In genomic region chr4:9271719-9272118, GRCh38 we compare ENCODE assay signal across 19 cellular contexts. TPM values are rescaled to one million over a fixed set of nuclear protein-coding genes. Genes with fewer than 3 reads are reported as not detected.
DNase-seq lines count a peak whose midpoint lies in the region; ATAC-seq, FAIRE-seq and TF ChIP-seq lines count a peak whose summit lies in the region.
"Not testable (repeated sequence)": the region's sequence is repeated elsewhere in the genome, so short reads cannot be mapped to it uniquely, and the experiment has no call there.
"Had no signal": no experiment of that assay in that cellular context is flagged by ENCODE, and none has a peak within 500 bp of the region (broad histone marks: within the 10 kb centered on the region; RNA-seq: fewer than 3 reads in every experiment).

No MANE protein-coding gene starts in this region.

- TF ChIP-seq POLR2A in right lobe of liver (IDR thresholded peaks at IDR 0.05), result not testable (repeated sequence)

- FAIRE-seq in pancreas (lab: Jason Lieb, UNC), result not testable (repeated sequence)

- H3K4me3 Mint-ChIP-seq in activated CD8-positive, alpha-beta T cell treated with anti-CD3 and anti-CD28 coated beads for 36 hours; endothelial cell (ENCODE audit: unreplicated experiment): not testable (repeated sequence)

- not testable (repeated sequence) for ATAC-seq in RWPE2 (ENCODE audit: low read depth); activated CD8-positive, alpha-beta T cell treated with anti-CD3 and anti-CD28 coated beads for 36 hours; right lobe of liver; pancreas

- H3K9me3 ChIP-seq in RWPE2 (ENCODE audit: severe bottlenecking); right lobe of liver; pancreas: not testable (repeated sequence)

- H3K4me1 Mint-ChIP-seq in activated CD8-positive, alpha-beta T cell treated with anti-CD3 and anti-CD28 coated beads for 36 hours (ENCODE audit: low read depth); endothelial cell (ENCODE audit: unreplicated experiment): not testable (repeated sequence)

- not testable (repeated sequence) for H3K36me3 ChIP-seq in RWPE2 (ENCODE audit: low read depth); right lobe of liver; pancreas

- POLR2A ChIA-PET in activated CD8-positive, alpha-beta T cell treated with anti-CD3 and anti-CD28 coated beads for 36 hours (lab: Charles Lee), result not testable (repeated sequence)

- not testable (repeated sequence) for H3K36me3 Mint-ChIP-seq in activated CD8-positive, alpha-beta T cell treated with anti-CD3 and anti-CD28 coated beads for 36 hours (ENCODE audit: low read depth); endothelial cell (ENCODE audit: low read depth, unreplicated experiment)

- not testable (repeated sequence) for H3K27ac ChIP-seq in RWPE2 (ENCODE audit: poor library complexity, severe bottlenecking); right lobe of liver; pancreas

- CTCF ChIA-PET in activated CD8-positive, alpha-beta T cell treated with anti-CD3 and anti-CD28 coated beads for 36 hours (lab: Charles Lee), result not testable (repeated sequence)

- H3K27me3 Mint-ChIP-seq in activated CD8-positive, alpha-beta T cell treated with anti-CD3 and anti-CD28 coated beads for 36 hours; endothelial cell (ENCODE audit: unreplicated experiment): not testable (repeated sequence)

- not testable (repeated sequence) for H3K27ac Mint-ChIP-seq in activated CD8-positive, alpha-beta T cell treated with anti-CD3 and anti-CD28 coated beads for 36 hours; endothelial cell (ENCODE audit: unreplicated experiment)

- peak; percentile 78 for DNase-seq in RWPE2 (ENCODE audit: low spot score)
- DNase-seq in activated CD8-positive, alpha-beta T cell treated with anti-CD3 and anti-CD28 coated beads for 36 hours, result peak; percentile 1
- DNase-seq in activated gamma-delta T cell treated with anti-CD3 and anti-CD28 coated beads, Interleukin-2, amount 50 U/mL, for 16 hours (ENCODE audit: low read depth), result peak; percentile 1
- DNase-seq in endothelial cell (ENCODE audit: low spot score), result peak; percentile 2
- DNase-seq in right lobe of liver, result peak; percentile 56 to 71 (median 64)
- DNase-seq in pancreas, result peak; percentile 2 to 87 (median 31)
- peak; percentile 9 to 11 for DNase-seq in stimulated activated CD4-positive, alpha-beta T cell treated with anti-CD3 and anti-CD28 coated beads, Interleukin-4, amount 100 ng/mL, for 4 hours
- peak; percentile 50 for DNase-seq in ureter (ENCODE audit: low spot score)

- not testable (repeated sequence) for H3K9me3 Mint-ChIP-seq in activated CD8-positive, alpha-beta T cell treated with anti-CD3 and anti-CD28 coated beads for 36 hours; endothelial cell (ENCODE audit: unreplicated experiment)

- not testable (repeated sequence) for H3K4me1 ChIP-seq in RWPE2 (ENCODE audit: insufficient read depth, poor library complexity, severe bottlenecking); right lobe of liver; pancreas

- H3K27me3 ChIP-seq in RWPE2 (ENCODE audit: insufficient read depth, poor library complexity, severe bottlenecking); right lobe of liver; pancreas: not testable (repeated sequence)

- not testable (repeated sequence) for H3K4me3 ChIP-seq in RWPE2 (ENCODE audit: severe bottlenecking); right lobe of liver; pancreas

- not testable (repeated sequence) for TF ChIP-seq CTCF in RWPE2 (IDR thresholded peaks at IDR 0.05; ENCODE audit: poor library complexity, severe bottlenecking); activated CD8-positive, alpha-beta T cell treated with anti-CD3 and anti-CD28 coated beads for 36 hours (IDR thresholded peaks at IDR 0.05); endothelial cell (IDR thresholded peaks at IDR 0.05; ENCODE audit: unreplicated experiment); right lobe of liver (IDR thresholded peaks at IDR 0.05); pancreas (IDR thresholded peaks at IDR 0.05)

- WGBS in right lobe of liver (ENCODE audit: insufficient coverage, low coverage, low lambda C conversion rate, missing lambda C conversion rate), result 70% methylated on average over 8 of the region's 10 CpGs
- WGBS in pancreas, 2 donors, result 66 to 77% methylated on average over 5 of the region's 10 CpGs

- intact Hi-C loops in activated CD8-positive, alpha-beta T cell treated with anti-CD3 and anti-CD28 coated beads for 36 hours (cut with micrococcal nuclease); right lobe of liver (cut with DNase I); pancreas (cut with DNase I): not testable (repeated sequence)

RNA-seq across cellular contexts. Expression of gene USP17L22, which starts 4.3 kb away (rescaled TPM):
- not detected for total RNA-seq in activated CD8-positive, alpha-beta T cell treated with anti-CD3 and anti-CD28 coated beads for 36 hours
- total RNA-seq in endothelial cell (ENCODE audit: unreplicated experiment), result not detected
- total RNA-seq in right lobe of liver, result not detected
- total RNA-seq in pancreas, result not detected
- polyA plus RNA-seq in pancreas, result not detected
- not detected for total RNA-seq in ureter
- total RNA-seq: CD4-positive, alpha-beta T cell; dermis blood vessel endothelial cell; gastroesophageal sphincter; H9; liver; naive thymus-derived CD4-positive, alpha-beta T cell; renal cortical epithelial cell; temporal lobe had no signal
- polyA plus RNA-seq: AG04450; esophagus; liver; naive thymus-derived CD4-positive, alpha-beta T cell; SK-N-SH had no signal

RNA-seq across cellular contexts. Expression of gene USP17L21, which starts 9.0 kb away (rescaled TPM):
- not detected for total RNA-seq in activated CD8-positive, alpha-beta T cell treated with anti-CD3 and anti-CD28 coated beads for 36 hours
- total RNA-seq in endothelial cell (ENCODE audit: unreplicated experiment), result not detected
- not detected for total RNA-seq in right lobe of liver
- total RNA-seq in pancreas, result not detected
- polyA plus RNA-seq in pancreas, result not detected
- not detected for total RNA-seq in ureter
- total RNA-seq: CD4-positive, alpha-beta T cell; dermis blood vessel endothelial cell; gastroesophageal sphincter; H9; liver; naive thymus-derived CD4-positive, alpha-beta T cell; renal cortical epithelial cell; temporal lobe had no signal
- polyA plus RNA-seq: AG04450; esophagus; liver; naive thymus-derived CD4-positive, alpha-beta T cell; SK-N-SH had no signal

RNA-seq across cellular contexts. Expression of gene USP17L20, which starts 13.8 kb away (rescaled TPM):
- not detected for total RNA-seq in activated CD8-positive, alpha-beta T cell treated with anti-CD3 and anti-CD28 coated beads for 36 hours
- total RNA-seq in endothelial cell (ENCODE audit: unreplicated experiment) (not detected), right lobe of liver (not detected), pancreas (not detected), ureter (not detected)
- not detected for polyA plus RNA-seq in pancreas
- total RNA-seq: CD4-positive, alpha-beta T cell; dermis blood vessel endothelial cell; gastroesophageal sphincter; H9; liver; naive thymus-derived CD4-positive, alpha-beta T cell; renal cortical epithelial cell; temporal lobe had no signal
- polyA plus RNA-seq: AG04450; esophagus; liver; naive thymus-derived CD4-positive, alpha-beta T cell; SK-N-SH had no signal

RNA-seq across cellular contexts. Expression of gene USP17L19, which starts 18.5 kb away (rescaled TPM):
- not detected for total RNA-seq in activated CD8-positive, alpha-beta T cell treated with anti-CD3 and anti-CD28 coated beads for 36 hours
- total RNA-seq in endothelial cell (ENCODE audit: unreplicated experiment), result not detected
- total RNA-seq in right lobe of liver, result not detected
- not detected for total RNA-seq in pancreas
- polyA plus RNA-seq in pancreas, result not detected
- total RNA-seq in ureter, result not detected
- total RNA-seq: CD4-positive, alpha-beta T cell; dermis blood vessel endothelial cell; gastroesophageal sphincter; H9; liver; naive thymus-derived CD4-positive, alpha-beta T cell; renal cortical epithelial cell; temporal lobe had no signal
- polyA plus RNA-seq: AG04450; esophagus; liver; naive thymus-derived CD4-positive, alpha-beta T cell; SK-N-SH had no signal

RNA-seq across cellular contexts. Expression of gene USP17L18, which starts 23.3 kb away (rescaled TPM):
- not detected for total RNA-seq in activated CD8-positive, alpha-beta T cell treated with anti-CD3 and anti-CD28 coated beads for 36 hours
- total RNA-seq in endothelial cell (ENCODE audit: unreplicated experiment) (not detected), right lobe of liver (not detected), pancreas (not detected), ureter (0.29 TPM)
- not detected for polyA plus RNA-seq in pancreas
- total RNA-seq: CD4-positive, alpha-beta T cell; dermis blood vessel endothelial cell; gastroesophageal sphincter; H9; liver; naive thymus-derived CD4-positive, alpha-beta T cell; renal cortical epithelial cell; temporal lobe had no signal
- polyA plus RNA-seq: AG04450; esophagus; liver; naive thymus-derived CD4-positive, alpha-beta T cell; SK-N-SH had no signal

Comparison
In these comparisons a context has a peak if more than half of its experiments do, and no peak if none do; other contexts are left out.
1. DNase-seq: peak in every context shown above with its lines; median percentile 78 in RWPE2; 64 in right lobe of liver; 50 in ureter; 31 in pancreas; 10 in stimulated activated CD4-positive, alpha-beta T cell treated with anti-CD3 and anti-CD28 coated beads, Interleukin-4, amount 100 ng/mL, for 4 hours; 2 in endothelial cell; 1 in activated CD8-positive, alpha-beta T cell treated with anti-CD3 and anti-CD28 coated beads for 36 hours; 1 in activated gamma-delta T cell treated with anti-CD3 and anti-CD28 coated beads, Interleukin-2, amount 50 U/mL, for 16 hours.